17 cellular contexts compared by ENCODE assay signal in genomic region chr20:17541596-17541995, GRCh38. TPM values are rescaled to one million over a fixed set of nuclear protein-coding genes. Genes with fewer than 3 reads are reported as not detected.
"Had no signal": no experiment of that assay in that cellular context is flagged by ENCODE, and none has a peak within 500 bp of the region (broad histone marks: within the 10 kb centered on the region; RNA-seq: fewer than 3 reads in every experiment).

No MANE protein-coding gene starts in this region.

- H3K27ac ChIP-seq: psoas muscle, SJCRH30, spleen, testis had no signal

- H3K4me3 ChIP-seq: psoas muscle, right lobe of liver, SJCRH30, spleen, testis had no signal

- H3K27ac Mint-ChIP-seq: activated B cell treated with CpG ODN at 0.5 μM for 24 hours; activated CD8-positive, alpha-beta T cell treated with anti-CD3 and anti-CD28 coated beads for 36 hours; activated naive CD8-positive, alpha-beta T cell treated with anti-CD3 and anti-CD28 coated beads for 36 hours; memory B cell; stimulated activated naive CD8-positive, alpha-beta T cell treated with anti-CD3 and anti-CD28 coated beads, Interleukin-15, Interleukin-2, amounts not matched to agents 100 ng/mL and 50 ng/mL, for 24 hours had no signal

- H3K9me3 Mint-ChIP-seq: activated B cell treated with CpG ODN at 0.5 μM for 24 hours; activated CD8-positive, alpha-beta T cell treated with anti-CD3 and anti-CD28 coated beads for 36 hours; activated naive CD8-positive, alpha-beta T cell treated with anti-CD3 and anti-CD28 coated beads for 36 hours; memory B cell; stimulated activated naive CD8-positive, alpha-beta T cell treated with anti-CD3 and anti-CD28 coated beads, Interleukin-15, Interleukin-2, amounts not matched to agents 100 ng/mL and 50 ng/mL, for 24 hours had no signal

- H3K36me3 ChIP-seq: right lobe of liver, SJCRH30, spleen had no signal

- H3K9me3 ChIP-seq: psoas muscle, right lobe of liver, SJCRH30, spleen, testis had no signal

- H3K4me3 Mint-ChIP-seq: activated B cell treated with CpG ODN at 0.5 μM for 24 hours; activated CD8-positive, alpha-beta T cell treated with anti-CD3 and anti-CD28 coated beads for 36 hours; activated naive CD8-positive, alpha-beta T cell treated with anti-CD3 and anti-CD28 coated beads for 36 hours; memory B cell; stimulated activated naive CD8-positive, alpha-beta T cell treated with anti-CD3 and anti-CD28 coated beads, Interleukin-15, Interleukin-2, amounts not matched to agents 100 ng/mL and 50 ng/mL, for 24 hours had no signal

- H3K27me3 ChIP-seq: right lobe of liver, SJCRH30, testis had no signal

- H3K4me1 Mint-ChIP-seq: memory B cell had no signal

- H3K36me3 Mint-ChIP-seq: activated naive CD8-positive, alpha-beta T cell treated with anti-CD3 and anti-CD28 coated beads for 36 hours; memory B cell had no signal

- ATAC-seq: activated CD8-positive, alpha-beta T cell treated with anti-CD3 and anti-CD28 coated beads for 36 hours; psoas muscle had no signal

- H3K4me1 ChIP-seq: psoas muscle, testis had no signal

- DNase-seq: activated B cell treated with CpG ODN at 0.5 μM for 24 hours; activated CD4-positive, alpha-beta T cell treated with anti-CD3 and anti-CD28 coated beads for 48 hours; activated CD8-positive, alpha-beta T cell treated with anti-CD3 and anti-CD28 coated beads for 36 hours; activated gamma-delta T cell treated with Interleukin-2 at 50 U/mL for 16 hours; activated naive CD8-positive, alpha-beta T cell treated with anti-CD3 and anti-CD28 coated beads for 36 hours; activated T-cell treated with anti-CD3 and anti-CD28 coated beads, Interleukin-2, amount 50 U/mL, for 48 hours; amygdala; erythroblast; islet precursor cell; psoas muscle; SJCRH30; spleen; SW 1271; testis had no signal

RNA-seq across cellular contexts. Expression of gene BFSP1, which starts 10.4 kb away (rescaled TPM):
- total RNA-seq: activated B cell treated with CpG ODN at 0.5 μM for 24 hours, SJCRH30 had no signal
